9 cellular contexts compared by ENCODE assay signal in the genomic region with DNA sequence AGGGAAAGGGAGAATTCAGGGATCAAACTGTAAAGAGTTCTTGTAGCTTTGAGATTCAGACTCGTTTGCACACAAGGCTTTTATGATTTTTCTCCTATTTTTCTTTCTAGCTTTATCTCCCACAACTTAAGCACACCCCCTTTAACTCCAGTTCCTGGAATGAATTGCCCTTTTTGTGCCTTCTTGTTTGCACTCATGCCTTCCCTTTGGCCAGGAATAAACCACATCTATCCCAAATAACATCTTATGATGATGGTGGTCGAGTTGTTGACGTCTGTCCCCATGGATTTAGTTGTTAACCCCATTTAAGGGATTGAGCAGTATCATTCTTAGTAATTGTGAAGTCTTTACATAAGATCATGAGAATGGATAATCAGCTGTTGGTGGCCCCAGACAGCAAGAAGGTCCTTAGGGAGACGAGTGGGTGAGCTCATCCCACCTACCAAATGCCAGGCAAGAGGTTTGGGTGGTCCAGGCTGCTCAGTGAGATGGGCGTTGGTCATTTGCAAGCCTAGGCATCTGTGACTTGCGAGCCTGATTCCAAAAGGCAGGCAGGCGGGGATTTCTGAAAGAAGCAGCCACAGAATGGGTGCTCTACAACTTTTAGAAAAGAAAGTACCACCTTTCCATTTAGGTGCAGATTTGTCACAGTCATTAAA. TPM values are rescaled to one million over a fixed set of nuclear protein-coding genes. Genes with fewer than 3 reads are reported as not detected.
DNase-seq lines count a peak whose midpoint lies in the region; ATAC-seq, FAIRE-seq and TF ChIP-seq lines count a peak whose summit lies in the region.
"Had no signal": no experiment of that assay in that cellular context is flagged by ENCODE, and none has a peak within 500 bp of the region (broad histone marks: within the 10 kb centered on the region; RNA-seq: fewer than 3 reads in every experiment).

No MANE protein-coding gene starts in this region.

- H3K36me3 Mint-ChIP-seq in central memory CD8-positive, alpha-beta T cell (ENCODE audit: insufficient read depth): peaks cover 33% of the 10 kb centered on the region
- H3K36me3 Mint-ChIP-seq in naive thymus-derived CD8-positive, alpha-beta T cell: peaks cover 0 to 29% (median 3%) of the 10 kb centered on the region in 3 donors

- no peaks in the 10 kb centered on the region for H3K27me3 ChIP-seq in AG04450 (ENCODE audit: control insufficient read depth, insufficient read depth, low read length)
- H3K27me3 ChIP-seq in IMR-90 (ENCODE audit: control insufficient read depth, insufficient read depth, low read length): no peaks in the 10 kb centered on the region

- ATAC-seq in IMR-90 (ENCODE audit: low read depth) (no peak), HG02798 (IDR thresholded peaks at IDR 0.05; ENCODE audit: poor library complexity, unreplicated experiment) (no peak)
- no peak for ATAC-seq in central memory CD8-positive, alpha-beta T cell (replicated peaks; ENCODE audit: extremely low read depth, poor library complexity, severe bottlenecking)
- no peak for ATAC-seq in naive thymus-derived CD8-positive, alpha-beta T cell

- TF ChIP-seq RAD21 in IMR-90 (IDR thresholded peaks at IDR 0.05; ENCODE audit: low read length): no peak

- peaks cover 11% of the 10 kb centered on the region for H3K36me3 ChIP-seq in IMR-90 (ENCODE audit: control insufficient read depth, insufficient read depth, low read length)

- peaks cover 7% of the 10 kb centered on the region; the same call in 1 of the 2 replicates for H3K9me3 ChIP-seq in AG04450 (ENCODE audit: control insufficient read depth, insufficient read depth, low read length)
- no peaks in the 10 kb centered on the region for H3K9me3 ChIP-seq in IMR-90 (ENCODE audit: control insufficient read depth, insufficient read depth, low read length)

- H2AFZ ChIP-seq in IMR-90 (replicated peaks; ENCODE audit: low read length, poor library complexity): no peak overlapping the region

- H4K5ac ChIP-seq in IMR-90 (ENCODE audit: low read depth, low read length): peak overlapping the region; percentile 61; the same call in 1 of the 2 replicates

- WGBS in IMR-90 (ENCODE audit: extremely low coverage in 2 of 2, insufficient read length in 1 of 2), 2 experiments: 80% methylated on average over 1 of the region's 7 CpGs; no CpG with 5 or more reads in 1 of the 2 experiments

- DNase-seq in AG04450 (ENCODE audit: low read depth, low spot score) (no peak), IMR-90 (no peak), SK-N-DZ (ENCODE audit: low spot score) (no peak), H54 (ENCODE audit: insufficient read length, low spot score) (no peak), SW 1271 (lab: John Stamatoyannopoulos, UW) (no peak)
- no peak for DNase-seq in central memory CD8-positive, alpha-beta T cell (ENCODE audit: low spot score in 2 of 2)
- DNase-seq in naive thymus-derived CD8-positive, alpha-beta T cell: no peak
- DNase-seq: NCI-H526 treated with DMSO at 0.1 percent for 48 hours had no signal

- TF ChIP-seq CTCF in AG04450 (IDR thresholded peaks at IDR 0.05; ENCODE audit: low read depth, low read length) (no peak), IMR-90 (conservative IDR thresholded peaks at IDR 0.05; ENCODE audit: low read depth, low read length) (no peak)

- peaks cover 18% of the 10 kb centered on the region; the same call in 1 of the 2 replicates for H3K9me1 ChIP-seq in IMR-90 (ENCODE audit: insufficient read depth, low read length)

- no peaks in the 10 kb centered on the region for H3K9me3 Mint-ChIP-seq in central memory CD8-positive, alpha-beta T cell
- no peaks in the 10 kb centered on the region for H3K9me3 Mint-ChIP-seq in naive thymus-derived CD8-positive, alpha-beta T cell

- peak overlapping the region; percentile 91 for H3K4me3 ChIP-seq in AG04450 (ENCODE audit: low read depth, low read length)
- H3K4me3 ChIP-seq in IMR-90 (ENCODE audit: insufficient read depth, low read depth, low read length): peak overlapping the region; percentile 79

- TF ChIP-seq POLR2A in IMR-90 (IDR thresholded peaks at IDR 0.05; ENCODE audit: low read depth, low read length) (no peak), H54 (IDR thresholded peaks at IDR 0.05; ENCODE audit: low read depth, low read length) (no peak)

- H3K4me3 Mint-ChIP-seq in central memory CD8-positive, alpha-beta T cell: peak overlapping the region; percentile 85
- H3K4me3 Mint-ChIP-seq in naive thymus-derived CD8-positive, alpha-beta T cell: peak overlapping the region; percentile 60 to 94 (median 88)

- H3K27ac Mint-ChIP-seq in central memory CD8-positive, alpha-beta T cell (ENCODE audit: low read depth): peak overlapping the region; percentile 75
- H3K27ac Mint-ChIP-seq in naive thymus-derived CD8-positive, alpha-beta T cell: peak overlapping the region in 9 of 10 donors; percentile 11 to 76 (median 71)

- CTCF ChIA-PET in AG04450 (lab: Charles Lee) (interaction anchor here (0.6 to 5.8 kb wide), 7 partner anchors 9 to 185 kb away, joined by 3 to 46 read pairs (median 6); a partner anchor contains a TSS), IMR-90 (lab: Yijun Ruan, JAX) (interaction anchor here (0.5 to 2.4 kb wide), 4 partner anchors 17 to 349 kb away, joined by 3 to 10 read pairs (median 7); no protein-coding TSS in a partner anchor)

- H3K23ac ChIP-seq in IMR-90 (ENCODE audit: low read depth, low read length): peak overlapping the region; percentile 88

- H2BK15ac ChIP-seq in IMR-90 (ENCODE audit: low read depth, low read length): no peak overlapping the region

- H3K56ac ChIP-seq in IMR-90 (ENCODE audit: extremely low read depth, insufficient read depth, low read length): peak overlapping the region; percentile 16; the same call in 1 of the 2 replicates

- peak overlapping the region; percentile 70 for H3K9ac ChIP-seq in IMR-90 (ENCODE audit: low read depth, low read length)

- dilution Hi-C loops in IMR-90 (cut with HindIII; ENCODE audit: low sequenced_read_pairs, unreplicated experiment): no loop called here

- no peak overlapping the region for H4K91ac ChIP-seq in IMR-90 (ENCODE audit: insufficient read depth, low read depth, low read length)

- H2BK120ac ChIP-seq in IMR-90 (ENCODE audit: low read depth, low read length): no peak overlapping the region

- peak overlapping the region; percentile 86 for H3K4me2 ChIP-seq in IMR-90 (ENCODE audit: low read depth, low read length)

- H3K14ac ChIP-seq in IMR-90 (replicated peaks; ENCODE audit: low read depth, low read length): peak overlapping the region; percentile 90

- H3K27ac ChIP-seq in AG04450 (ENCODE audit: low read depth, low read length) (no peak overlapping the region), IMR-90 (ENCODE audit: insufficient read depth, low read length) (peak overlapping the region; percentile 57; the same call in 1 of the 2 replicates)

- in situ Hi-C loops in IMR-90 (cut with MboI; ENCODE audit: low sequenced_read_pairs): no loop called here

- peak overlapping the region; percentile 22; the same call in 1 of the 2 replicates for H3K18ac ChIP-seq in IMR-90 (ENCODE audit: low read depth, low read length)

- H2AK5ac ChIP-seq in IMR-90 (ENCODE audit: low read depth, low read length): no peak overlapping the region; the same call in 1 of the 2 replicates

- H2AK9ac ChIP-seq in IMR-90 (replicated peaks; ENCODE audit: low read depth, low read length, poor library complexity): peak overlapping the region; percentile 56

- intact Hi-C loops in IMR-90 (cut with micrococcal nuclease): loop anchor here (10.0 kb wide), 1 partner anchor 217 kb away; no protein-coding TSS in a partner anchor

- H4K20me1 ChIP-seq in IMR-90 (ENCODE audit: insufficient read depth, low read length): peaks cover 47% of the 10 kb centered on the region

- peak overlapping the region; percentile 24; the same call in 1 of the 2 replicates for H3K4ac ChIP-seq in IMR-90 (ENCODE audit: low read depth, low read length)

- H3K27me3 Mint-ChIP-seq in central memory CD8-positive, alpha-beta T cell: no peaks in the 10 kb centered on the region
- H3K27me3 Mint-ChIP-seq in naive thymus-derived CD8-positive, alpha-beta T cell: no peaks in the 10 kb centered on the region

- H3K4me1 ChIP-seq in IMR-90 (ENCODE audit: control insufficient read depth, insufficient read depth, low read length): peaks cover 15% of the 10 kb centered on the region

- no TSS peak for BruUV-seq in IMR-90 (replicated peaks; lab: Mats Ljungman, UMichigan)

- FAIRE-seq in H54 (lab: Jason Lieb, UNC): no peak

- H2BK5ac ChIP-seq in IMR-90 (ENCODE audit: low read depth, low read length, poor library complexity, severe bottlenecking): peak overlapping the region; percentile 35

- no peak overlapping the region for H2BK20ac ChIP-seq in IMR-90 (ENCODE audit: low read depth, low read length)

- peaks cover 6 to 47% of the 10 kb centered on the region in 2 experiments; a peak in 3 of 4 replicates for H3K79me1 ChIP-seq in IMR-90 (ENCODE audit: low read depth in 1 of 2, low read length in 2 of 2)

- 0 out of 4 replicates have a peak overlapping the region, but pooled peaks of 1 of the 2 experiments have one; percentile 31 for H4K8ac ChIP-seq in IMR-90 (ENCODE audit: low read depth in 2 of 2, low read length in 2 of 2)

- peaks cover 57% of the 10 kb centered on the region for H3K4me1 Mint-ChIP-seq in central memory CD8-positive, alpha-beta T cell
- peaks cover 25 to 64% (median 58%) of the 10 kb centered on the region in 4 donors for H3K4me1 Mint-ChIP-seq in naive thymus-derived CD8-positive, alpha-beta T cell

- POLR2A ChIA-PET in AG04450 (lab: Yijun Ruan, JAX): interaction anchor here (1.3 kb wide), 1 partner anchor 22 kb away, joined by 5 read pairs; no protein-coding TSS in a partner anchor
- POLR2A ChIA-PET in IMR-90 (lab: Charles Lee; ENCODE audit: unreplicated experiment): no interaction called here
- POLR2A ChIA-PET in naive thymus-derived CD8-positive, alpha-beta T cell (lab: Charles Lee): interaction anchor here (0.6 to 4.4 kb wide), 6 partner anchors 13 to 301 kb away, joined by 3 to 38 read pairs (median 8); a partner anchor contains a TSS

RNA-seq across cellular contexts. Expression of a gene that starts 2.3 kb away (rescaled TPM):
- polyA plus RNA-seq in AG04450 (2011; rRNA removed) (28.0 and 35.2 TPM in 2 replicates), IMR-90 (2012; rRNA removed) (42.6 and 43.7 TPM in 2 replicates)
- 24.0 and 33.9 TPM in 2 replicates for polyA minus RNA-seq in AG04450 (2011; rRNA and poly(A)+ RNA removed)
- 37.2 and 47.1 TPM in 2 replicates for total RNA-seq in IMR-90 (2012; rRNA removed)
- 45.5 and 55.1 TPM in 2 replicates for polyA plus RNA-seq in IMR-90 (2012; cell fraction: cytosol; rRNA removed)
- polyA plus RNA-seq in IMR-90 (2012; cell fraction: nucleus; rRNA removed; ENCODE audit: low replicate concordance): 42.3 and 49.2 TPM in 2 replicates
- total RNA-seq in naive thymus-derived CD8-positive, alpha-beta T cell: 10 to 100 TPM; 42.0 to 42.8 TPM
- 10 to 100 TPM; 33.1 to 61.0 (median 36.3) TPM for polyA plus RNA-seq in naive thymus-derived CD8-positive, alpha-beta T cell
- 60.5 and 67.2 TPM in 2 replicates for polyA plus RNA-seq in SK-N-DZ (2014; cell fraction: cytosol; rRNA removed)
- polyA plus RNA-seq in SK-N-DZ (2014; cell fraction: nucleus; rRNA removed): 59.5 and 73.1 TPM in 2 replicates

RNA-seq across cellular contexts. Expression of a gene that starts 16.7 kb away (rescaled TPM):
- polyA plus RNA-seq in AG04450 (2011; rRNA removed): 0.21 and 0.22 TPM in 2 replicates
- 0.13 and 0.14 TPM in 2 replicates for polyA minus RNA-seq in AG04450 (2011; rRNA and poly(A)+ RNA removed)
- total RNA-seq in IMR-90 (2012; rRNA removed): under 0.01 TPM in 2 replicates
- polyA plus RNA-seq in IMR-90 (2012; rRNA removed): 0.07 TPM in 2 replicates
- 0.02 and 0.03 TPM in 2 replicates for polyA plus RNA-seq in IMR-90 (2012; cell fraction: cytosol; rRNA removed)
- polyA plus RNA-seq in IMR-90 (2012; cell fraction: nucleus; rRNA removed; ENCODE audit: low replicate concordance): 0.05 and 0.42 TPM in 2 replicates
- total RNA-seq in naive thymus-derived CD8-positive, alpha-beta T cell: 1 to 10 TPM in 1 of 2 experiments, under 1 TPM in 1; 0.94 to 1.3 TPM
- under 1 TPM; 0.02 to 0.37 (median 0.14) TPM for polyA plus RNA-seq in naive thymus-derived CD8-positive, alpha-beta T cell
- 0.05 TPM in 1 of 2 replicates, not detected in the other for polyA plus RNA-seq in SK-N-DZ (2014; cell fraction: cytosol; rRNA removed)
- 0.04 and 0.10 TPM in 2 replicates for polyA plus RNA-seq in SK-N-DZ (2014; cell fraction: nucleus; rRNA removed)
